In genomic region chr19:47514869-47515588, GRCh38 we compare ENCODE assay signal across 8 cellular contexts. TPM values are rescaled to one million over a fixed set of nuclear protein-coding genes. Genes with fewer than 3 reads are reported as not detected.
DNase-seq lines count a peak whose midpoint lies in the region; ATAC-seq, FAIRE-seq and TF ChIP-seq lines count a peak whose summit lies in the region.

NAPA (minus strand) TSS chr19:47515063; CDS start chr19:47514940, 123 bp downstream.

- POLR2A ChIA-PET in AG04450 (lab: Yijun Ruan, JAX), result interaction anchor here (0.6 to 1.9 kb wide), 9 partner anchors 16 to 165 kb away, joined by 3 to 9 read pairs (median 5); partner anchors contain the start of genes BICRA and KPTN
- POLR2A ChIA-PET in WTC11 (lab: Charles Lee), result interaction anchor here (1.5 kb wide), 1 partner anchor 85 kb away, joined by 4 read pairs; no protein-coding TSS in a partner anchor

- H3K9me3 Mint-ChIP-seq in WTC11, result no peaks in the 10 kb centered on the region

- WGBS in small intestine, 3 donors, result 0 to 1% (median 0%) methylated on average over 72 to 78 of the region's 78 CpGs

- TF ChIP-seq CTCF in AG04450 (IDR thresholded peaks at IDR 0.05; ENCODE audit: low read depth, low read length) (no peak), WTC11 (IDR thresholded peaks at IDR 0.05) (0 out of 2 replicates have a peak, but pooled peaks have one; percentile 93), cardiac fibroblast (IDR thresholded peaks at IDR 0.05; ENCODE audit: low read depth, low read length) (no peak)

- H3K4me1 ChIP-seq in small intestine (ENCODE audit: control insufficient read depth in 2 of 2, insufficient read depth in 1 of 2, low read depth in 1 of 2, low read length in 1 of 2), result peaks cover 2 to 13% of the 10 kb centered on the region in 2 donors

- H3K4me1 Mint-ChIP-seq in WTC11, result peaks cover 30% of the 10 kb centered on the region

- H3K27me3 ChIP-seq in AG04450 (ENCODE audit: control insufficient read depth, insufficient read depth, low read length), result peaks cover 6% of the 10 kb centered on the region
- no peaks in the 10 kb centered on the region for H3K27me3 ChIP-seq in small intestine (ENCODE audit: control insufficient read depth in 2 of 2, insufficient read depth in 2 of 2, low read length in 2 of 2)

- CTCF ChIA-PET in AG04450 (lab: Charles Lee) (interaction anchor here (0.6 to 1.9 kb wide), 37 partner anchors 9 to 199 kb away, joined by 3 to 19 read pairs (median 6); partner anchors contain the start of gene KPTN), WTC11 (lab: Charles Lee) (interaction anchor here (0.6 to 2.0 kb wide), 41 partner anchors 10 to 289 kb away, joined by 3 to 32 read pairs (median 4); partner anchors contain the start of genes CCDC9, EHD2 and KPTN)

- peaks cover 6% of the 10 kb centered on the region; the same call in 1 of the 2 replicates for H3K9me3 ChIP-seq in AG04450 (ENCODE audit: control insufficient read depth, insufficient read depth, low read length)
- no peaks in the 10 kb centered on the region for H3K9me3 ChIP-seq in small intestine (ENCODE audit: control insufficient read depth, low read depth)

- peak within 1 kb of the TSS; percentile 97 for H3K4me3 Mint-ChIP-seq in WTC11

- H3K27ac Mint-ChIP-seq in WTC11, result peak within 1 kb of the TSS; percentile 96

- peak; percentile 100 for DNase-seq in AG04450 (ENCODE audit: low read depth, low spot score)
- DNase-seq in NCI-H226, result peak; percentile 100
- peak; percentile 100 for DNase-seq in WTC11 (ENCODE audit: low spot score)
- DNase-seq in cardiac fibroblast (ENCODE audit: low read depth in 2 of 2), result peak; percentile 100
- DNase-seq in iPS-NIHi11 (ENCODE audit: low spot score), result peak; percentile 99
- DNase-seq in small intestine, result peak; percentile 100

- ATAC-seq in GM18909 (IDR thresholded peaks at IDR 0.05; ENCODE audit: poor library complexity, unreplicated experiment) (peak; percentile 88), HG03175 (IDR thresholded peaks at IDR 0.05; ENCODE audit: unreplicated experiment) (peak; percentile 83), WTC11 (peak; percentile 96)

- H3K36me3 Mint-ChIP-seq in WTC11, result no peaks in the 10 kb centered on the region

- H3K4me3 ChIP-seq in AG04450 (ENCODE audit: low read depth, low read length) (peak within 1 kb of the TSS; percentile 98), cardiac fibroblast (replicated peaks in 1 of 2; ENCODE audit: low read depth in 2 of 2, low read length in 2 of 2) (peak within 1 kb of the TSS; percentile 100), small intestine (ENCODE audit: low read depth in 1 of 2, low read length in 2 of 2) (peak within 1 kb of the TSS; percentile 93 to 95)

- H3K27ac ChIP-seq in AG04450 (ENCODE audit: low read depth, low read length) (peak within 1 kb of the TSS; percentile 96), small intestine (ENCODE audit: low read depth in 1 of 2, low read length in 1 of 2) (peak within 1 kb of the TSS; percentile 96 to 98)

- H3K27me3 Mint-ChIP-seq in WTC11 (ENCODE audit: low read depth), result no peaks in the 10 kb centered on the region

- no peaks in the 10 kb centered on the region for H3K36me3 ChIP-seq in small intestine (ENCODE audit: control insufficient read depth in 2 of 2, insufficient read depth in 2 of 2, low read length in 2 of 2)

- peak; percentile 33 for FAIRE-seq in small intestine (lab: Jason Lieb, UNC)

TF ChIP-seq in WTC11, 78 proteins besides CTCF, POLR2A, EP300 and RAD21 (continues in another document):
- TF ChIP-seq TEAD1 (CRISPR knock-in tag; IDR thresholded peaks at IDR 0.05) (peak; percentile 38; the same call in 1 of the 2 replicates), ZNF512 (CRISPR knock-in tag; IDR thresholded peaks at IDR 0.05; ENCODE audit: borderline replicate concordance) (no peak), SP1 (CRISPR knock-in tag; conservative IDR thresholded peaks at IDR 0.05) (peak; percentile 97), CREM (CRISPR knock-in tag; IDR thresholded peaks at IDR 0.05) (peak; percentile 77; the same call in 1 of the 2 replicates), USF1 (CRISPR knock-in tag; IDR thresholded peaks at IDR 0.05) (peak; percentile 99), NR3C1 (CRISPR knock-in tag; conservative IDR thresholded peaks at IDR 0.05; ENCODE audit: low read depth) (no peak), ZMAT4 (CRISPR knock-in tag; IDR thresholded peaks at IDR 0.05) (no peak), KAT7 (CRISPR knock-in tag; IDR thresholded peaks at IDR 0.05; ENCODE audit: borderline replicate concordance) (no peak), AFF4 (CRISPR knock-in tag; IDR thresholded peaks at IDR 0.05; ENCODE audit: borderline replicate concordance) (no peak), MAX (CRISPR knock-in tag; IDR thresholded peaks at IDR 0.05) (peak; percentile 84)
- TF ChIP-seq, protein P1, sequence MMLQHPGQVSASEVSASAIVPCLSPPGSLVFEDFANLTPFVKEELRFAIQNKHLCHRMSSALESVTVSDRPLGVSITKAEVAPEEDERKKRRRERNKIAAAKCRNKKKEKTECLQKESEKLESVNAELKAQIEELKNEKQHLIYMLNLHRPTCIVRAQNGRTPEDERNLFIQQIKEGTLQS (CRISPR knock-in tag; conservative IDR thresholded peaks at IDR 0.05), result no peak
- TF ChIP-seq, protein P2, sequence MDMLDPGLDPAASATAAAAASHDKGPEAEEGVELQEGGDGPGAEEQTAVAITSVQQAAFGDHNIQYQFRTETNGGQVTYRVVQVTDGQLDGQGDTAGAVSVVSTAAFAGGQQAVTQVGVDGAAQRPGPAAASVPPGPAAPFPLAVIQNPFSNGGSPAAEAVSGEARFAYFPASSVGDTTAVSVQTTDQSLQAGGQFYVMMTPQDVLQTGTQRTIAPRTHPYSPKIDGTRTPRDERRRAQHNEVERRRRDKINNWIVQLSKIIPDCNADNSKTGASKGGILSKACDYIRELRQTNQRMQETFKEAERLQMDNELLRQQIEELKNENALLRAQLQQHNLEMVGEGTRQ (CRISPR knock-in tag; IDR thresholded peaks at IDR 0.05), result peak; percentile 98

RNA-seq across cellular contexts. Expression of gene NAPA, which starts in this region (rescaled TPM):
- polyA plus RNA-seq in AG04450 (2011; rRNA removed) (84.1 and 102 TPM in 2 replicates), small intestine (100 to 1,000 TPM in 2 of 3 donors, 10 to 100 TPM in 1; 76.4 to 119 (median 114) TPM)
- polyA minus RNA-seq in AG04450 (2011; rRNA and poly(A)+ RNA removed), result 110 and 148 TPM in 2 replicates
- total RNA-seq in WTC11 (2021), result 58.4 to 66.8 TPM (median 61.3 TPM) in 3 replicates

Comparison
In these comparisons a context has a peak if more than half of its experiments do, and no peak if none do; other contexts are left out.
1. Peak in every context shown above with its lines: DNase-seq, ATAC-seq, H3K4me3 ChIP-seq and H3K27ac ChIP-seq.